ENCODE assay signal across 18 cellular contexts in the genomic region with DNA sequence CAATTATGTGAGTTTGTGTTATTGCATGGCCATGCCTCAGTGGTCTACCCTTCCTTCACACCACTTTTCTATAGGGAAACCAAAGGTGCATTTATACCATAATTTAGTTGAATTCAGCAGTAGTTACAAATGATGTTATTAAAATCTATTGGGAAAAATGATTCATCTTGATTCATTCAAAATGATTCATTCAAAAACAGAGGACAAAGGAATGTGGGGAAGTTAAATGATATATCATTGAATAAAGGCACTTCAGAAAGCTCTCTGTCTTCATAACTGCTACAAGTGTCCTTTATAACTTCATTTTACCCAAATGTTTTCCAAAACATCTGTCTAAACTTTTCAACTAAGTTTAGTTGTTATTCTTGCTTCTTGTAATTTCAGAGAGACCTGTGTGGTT.
"Had no signal": no experiment of that assay in that cellular context is flagged by ENCODE, and none has a peak within 500 bp of the region (broad histone marks: within the 10 kb centered on the region; RNA-seq: fewer than 3 reads in every experiment).

No MANE protein-coding gene starts in this region.

- H3K4me1 ChIP-seq: gastroesophageal sphincter, left ventricle myocardium inferior, prostate gland had no signal

- H3K27ac ChIP-seq: epithelial cell of prostate, gastroesophageal sphincter, left ventricle myocardium inferior, prostate gland had no signal

- H3K27me3 ChIP-seq: gastroesophageal sphincter had no signal

- H3K9me3 ChIP-seq: gastroesophageal sphincter, left ventricle myocardium inferior, prostate gland had no signal

- ATAC-seq: activated naive CD4-positive, alpha-beta T cell treated with anti-CD3 and anti-CD28 coated beads, Interleukin-2, amount 50 U/mL, for 72 hours; activated T-cell treated with anti-CD3 and anti-CD28 coated beads, Interleukin-2, amount 50 U/mL, for 72 hours; gastroesophageal sphincter; natural killer cell treated with Interleukin-12 subunit alpha and Interleukin-12 subunit beta and Interleukin-15 and Interleukin-18, amount 100 ng/mL, for 72 hours; right cardiac atrium; T-cell had no signal

- H3K4me3 ChIP-seq: gastroesophageal sphincter, left ventricle myocardium inferior, prostate gland, smooth muscle cell had no signal

- H3K36me3 ChIP-seq: gastroesophageal sphincter, left ventricle myocardium inferior, prostate gland had no signal

- DNase-seq: activated CD4-positive, alpha-beta T cell treated with anti-CD3 and anti-CD28 coated beads, Interleukin-2, amount 10 ng/mL, durations not matched to agents 7 days and 5 days; activated CD8-positive, alpha-beta memory T cell treated with anti-CD3 and anti-CD28 coated beads, Interleukin-2, amount 50 U/mL, for 48 hours; activated gamma-delta T cell; activated T-cell treated with anti-CD3 and anti-CD28 coated beads, Interleukin-2, amount 50 U/mL, for 72 hours; amniotic stem cell; effector memory CD4-positive, alpha-beta T cell; left ventricle myocardium inferior; occipital lobe; right cardiac atrium; stimulated activated CD4-positive, alpha-beta T cell treated with anti-CD3 and anti-CD28 coated beads, Interleukin-4, amount 100 ng/mL, for 4 hours; T-cell; T-helper 9 cell had no signal
